Comparison of ENCODE assay signal across 1 cellular context in genomic region chr20:13221673-13222318, GRCh38.
TF ChIP-seq lines count a peak whose summit lies in the region.

No MANE protein-coding gene starts in this region.

TF ChIP-seq in WTC11, 78 proteins besides CTCF, POLR2A, EP300 and RAD21 (continued from another document and continues in another):
- no peak for TF ChIP-seq ZNF512 (CRISPR knock-in tag; IDR thresholded peaks at IDR 0.05; ENCODE audit: borderline replicate concordance)
- TF ChIP-seq EMX1 (CRISPR knock-in tag; IDR thresholded peaks at IDR 0.05): no peak
- peak; percentile 44; the same call in 1 of the 2 replicates for TF ChIP-seq ZNF263 (CRISPR knock-in tag; IDR thresholded peaks at IDR 0.05; ENCODE audit: low read depth)
- TF ChIP-seq E2F4 (CRISPR knock-in tag; IDR thresholded peaks at IDR 0.05; ENCODE audit: borderline replicate concordance, low read depth): 0 out of 2 replicates have a peak, but pooled peaks have one; percentile 13
- TF ChIP-seq AFF4 (CRISPR knock-in tag; IDR thresholded peaks at IDR 0.05; ENCODE audit: borderline replicate concordance): no peak
- 0 out of 2 replicates have a peak, but pooled peaks have one; percentile 2 for TF ChIP-seq ZNF219 (CRISPR knock-in tag; IDR thresholded peaks at IDR 0.05; ENCODE audit: borderline replicate concordance)
- TF ChIP-seq MLX (CRISPR knock-in tag; IDR thresholded peaks at IDR 0.05): no peak
- TF ChIP-seq ZNF416 (CRISPR knock-in tag; IDR thresholded peaks at IDR 0.05): no peak
- TF ChIP-seq RELA (CRISPR knock-in tag; IDR thresholded peaks at IDR 0.05; ENCODE audit: borderline replicate concordance): no peak
- no peak for TF ChIP-seq OVOL2 (CRISPR knock-in tag; IDR thresholded peaks at IDR 0.05; ENCODE audit: borderline replicate concordance)
- peak; percentile 77 for TF ChIP-seq E2F5 (CRISPR knock-in tag; IDR thresholded peaks at IDR 0.05)
- no peak for TF ChIP-seq ZNF396 (CRISPR knock-in tag; IDR thresholded peaks at IDR 0.05; ENCODE audit: borderline replicate concordance)
- no peak for TF ChIP-seq E2F1 (CRISPR knock-in tag; IDR thresholded peaks at IDR 0.05)
- TF ChIP-seq ZNF138 (CRISPR knock-in tag; conservative IDR thresholded peaks at IDR 0.05): 0 out of 2 replicates have a peak, but pooled peaks have one; percentile 51
- no peak for TF ChIP-seq ZNF532 (CRISPR knock-in tag; IDR thresholded peaks at IDR 0.05; ENCODE audit: borderline replicate concordance)
- no peak for TF ChIP-seq ZNF281 (CRISPR knock-in tag; IDR thresholded peaks at IDR 0.05)
- TF ChIP-seq ZNF671 (CRISPR knock-in tag; IDR thresholded peaks at IDR 0.05): no peak
- no peak for TF ChIP-seq NR1H2 (CRISPR knock-in tag; IDR thresholded peaks at IDR 0.05)
- 0 out of 2 replicates have a peak, but pooled peaks have one; percentile 40 for TF ChIP-seq STAT6 (CRISPR knock-in tag; conservative IDR thresholded peaks at IDR 0.05; ENCODE audit: low read depth)
- TF ChIP-seq PREB (CRISPR knock-in tag; IDR thresholded peaks at IDR 0.05; ENCODE audit: borderline replicate concordance): no peak
- TF ChIP-seq TP53 (CRISPR knock-in tag; IDR thresholded peaks at IDR 0.05): no peak
- no peak for TF ChIP-seq CDX4 (CRISPR knock-in tag; IDR thresholded peaks at IDR 0.05; ENCODE audit: borderline replicate concordance)
- TF ChIP-seq MAX (CRISPR knock-in tag; IDR thresholded peaks at IDR 0.05): peak; percentile 77
- no peak for TF ChIP-seq IRF1 (CRISPR knock-in tag; IDR thresholded peaks at IDR 0.05)
- peak; percentile 66 for TF ChIP-seq USF2 (CRISPR knock-in tag; IDR thresholded peaks at IDR 0.05)
